Comparison of ENCODE assay signal across 10 cellular contexts in the genomic region with DNA sequence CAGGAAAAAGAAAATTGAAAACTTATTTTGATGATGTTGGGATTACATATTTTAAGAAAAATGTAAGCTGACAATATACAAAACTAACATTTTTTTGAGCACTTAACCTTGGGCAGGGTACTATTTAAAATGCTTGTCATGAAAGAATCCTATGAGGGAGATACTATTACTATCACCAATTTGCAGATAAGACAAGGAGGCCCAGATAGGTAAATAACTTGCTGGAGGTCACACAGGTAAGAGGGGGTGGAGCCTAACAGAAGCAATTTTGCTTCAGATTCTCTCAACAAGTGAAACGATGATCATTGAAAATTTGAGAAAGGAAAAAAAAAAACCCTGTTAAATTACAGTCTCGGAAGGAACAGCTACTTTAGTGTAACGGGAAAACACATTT. TPM values are rescaled to one million over a fixed set of nuclear protein-coding genes. Genes with fewer than 3 reads are reported as not detected.
DNase-seq lines count a peak whose midpoint lies in the region; ATAC-seq and TF ChIP-seq lines count a peak whose summit lies in the region.
"Had no signal": no experiment of that assay in that cellular context is flagged by ENCODE, and none has a peak within 500 bp of the region (broad histone marks: within the 10 kb centered on the region; RNA-seq: fewer than 3 reads in every experiment).

No MANE protein-coding gene starts in this region.

- H3K9me3 Mint-ChIP-seq in T-helper 2 cell treated with Interferon-gamma antibody and Interleukin-4, amounts not matched to agents 5 μg/mL and 100 μg/mL, for 36 hours = peaks cover 5% of the 10 kb centered on the region
- H3K9me3 Mint-ChIP-seq in stimulated activated effector memory CD8-positive, alpha-beta T cell treated with anti-CD3 and anti-CD28 coated beads, Interleukin-12 subunit alpha, Interleukin-12 subunit beta, amount 100 ng/mL, for 72 hours = no peaks in the 10 kb centered on the region

- H3K27ac ChIP-seq in WERI-Rb-1 = no peak overlapping the region; the same call in 1 of the 2 replicates

- no peaks in the 10 kb centered on the region for H3K9me3 ChIP-seq in WERI-Rb-1 (ENCODE audit: severe bottlenecking)

- TF ChIP-seq CTCF in WERI-Rb-1 (IDR thresholded peaks at IDR 0.05; ENCODE audit: low read depth, low read length) (no peak), fibroblast of villous mesenchyme (IDR thresholded peaks at IDR 0.05; ENCODE audit: insufficient read depth, low read depth, low read length) (no peak)

- peaks cover 70% of the 10 kb centered on the region for H3K36me3 ChIP-seq in WERI-Rb-1

- no peaks in the 10 kb centered on the region for H3K27me3 ChIP-seq in WERI-Rb-1 (ENCODE audit: insufficient read depth, low read depth, severe bottlenecking)

- no peaks in the 10 kb centered on the region for H3K27me3 Mint-ChIP-seq in T-helper 2 cell treated with Interferon-gamma antibody and Interleukin-4, amounts not matched to agents 5 μg/mL and 100 μg/mL, for 36 hours (ENCODE audit: low read depth)

- H3K4me3 Mint-ChIP-seq in T-helper 2 cell treated with Interferon-gamma antibody and Interleukin-4, amounts not matched to agents 5 μg/mL and 100 μg/mL, for 36 hours = peak overlapping the region; percentile 98
- peak overlapping the region; percentile 90 for H3K4me3 Mint-ChIP-seq in stimulated activated effector memory CD8-positive, alpha-beta T cell treated with anti-CD3 and anti-CD28 coated beads, Interleukin-12 subunit alpha, Interleukin-12 subunit beta, amount 100 ng/mL, for 72 hours

- H3K27ac Mint-ChIP-seq in T-helper 2 cell treated with Interferon-gamma antibody and Interleukin-4, amounts not matched to agents 5 μg/mL and 100 μg/mL, for 36 hours = peak overlapping the region; percentile 100
- H3K27ac Mint-ChIP-seq in stimulated activated effector memory CD8-positive, alpha-beta T cell treated with anti-CD3 and anti-CD28 coated beads, Interleukin-12 subunit alpha, Interleukin-12 subunit beta, amount 100 ng/mL, for 72 hours = peak overlapping the region; percentile 99

- ATAC-seq in stimulated activated effector memory CD8-positive, alpha-beta T cell treated with anti-CD3 and anti-CD28 coated beads, Interleukin-12 subunit alpha, Interleukin-12 subunit beta, amount 100 ng/mL, for 72 hours = no peak
- ATAC-seq in GM18517 (IDR thresholded peaks at IDR 0.05; ENCODE audit: unreplicated experiment) = no peak
- ATAC-seq in HG02981 (IDR thresholded peaks at IDR 0.05; ENCODE audit: unreplicated experiment) = no peak

- no peak for DNase-seq in T-helper 2 cell treated with Interferon-gamma antibody and Interleukin-4, amounts not matched to agents 5 μg/mL and 100 μg/mL, for 36 hours (ENCODE audit: low spot score)
- DNase-seq in T-helper 2 cell (no peak), WERI-Rb-1 (no peak), fibroblast of villous mesenchyme (ENCODE audit: low read depth) (no peak), NCI-H526 treated with DMSO at 0.1 percent for 48 hours (lab: John Stamatoyannopoulos, UW) (no peak)
- DNase-seq in stimulated activated effector memory CD8-positive, alpha-beta T cell treated with anti-CD3 and anti-CD28 coated beads, Interleukin-12 subunit alpha, Interleukin-12 subunit beta, amount 100 ng/mL, for 72 hours (ENCODE audit: low spot score in 2 of 2) = no peak
- DNase-seq: NCI-H1417 treated with DMSO at 0.1 percent for 48 hours had no signal

- H3K4me1 Mint-ChIP-seq in T-helper 2 cell treated with Interferon-gamma antibody and Interleukin-4, amounts not matched to agents 5 μg/mL and 100 μg/mL, for 36 hours (ENCODE audit: low read depth) = peaks cover 38% of the 10 kb centered on the region
- peaks cover 34% of the 10 kb centered on the region for H3K4me1 Mint-ChIP-seq in stimulated activated effector memory CD8-positive, alpha-beta T cell treated with anti-CD3 and anti-CD28 coated beads, Interleukin-12 subunit alpha, Interleukin-12 subunit beta, amount 100 ng/mL, for 72 hours

- H3K36me3 Mint-ChIP-seq in T-helper 2 cell treated with Interferon-gamma antibody and Interleukin-4, amounts not matched to agents 5 μg/mL and 100 μg/mL, for 36 hours (ENCODE audit: low read depth) = peaks cover 62% of the 10 kb centered on the region
- H3K36me3 Mint-ChIP-seq in stimulated activated effector memory CD8-positive, alpha-beta T cell treated with anti-CD3 and anti-CD28 coated beads, Interleukin-12 subunit alpha, Interleukin-12 subunit beta, amount 100 ng/mL, for 72 hours = peaks cover 83% of the 10 kb centered on the region

- H3K4me3 ChIP-seq in WERI-Rb-1 (ENCODE audit: low read depth, low read length) (peak overlapping the region; percentile 96; the same call in 1 of the 2 replicates), fibroblast of villous mesenchyme (ENCODE audit: low read depth, low read length) (peak overlapping the region; percentile 77)

RNA-seq across cellular contexts. Expression of a gene that starts 1.2 kb away (rescaled TPM):
- 73.1 and 109 TPM in 2 replicates for total RNA-seq in fibroblast of villous mesenchyme

RNA-seq across cellular contexts. Expression of a gene that starts 2.1 kb away (rescaled TPM):
- 119 and 134 TPM in 2 replicates for total RNA-seq in fibroblast of villous mesenchyme

RNA-seq across cellular contexts. Expression of a gene that starts 47.8 kb away (rescaled TPM):
- total RNA-seq in fibroblast of villous mesenchyme = 26.7 and 38.0 TPM in 2 replicates

RNA-seq across cellular contexts. Expression of a gene that starts 49.2 kb away (rescaled TPM):
- total RNA-seq in fibroblast of villous mesenchyme = 1.9 and 2.2 TPM in 2 replicates
- total RNA-seq: mononuclear cell had no signal
